In the genomic region with DNA sequence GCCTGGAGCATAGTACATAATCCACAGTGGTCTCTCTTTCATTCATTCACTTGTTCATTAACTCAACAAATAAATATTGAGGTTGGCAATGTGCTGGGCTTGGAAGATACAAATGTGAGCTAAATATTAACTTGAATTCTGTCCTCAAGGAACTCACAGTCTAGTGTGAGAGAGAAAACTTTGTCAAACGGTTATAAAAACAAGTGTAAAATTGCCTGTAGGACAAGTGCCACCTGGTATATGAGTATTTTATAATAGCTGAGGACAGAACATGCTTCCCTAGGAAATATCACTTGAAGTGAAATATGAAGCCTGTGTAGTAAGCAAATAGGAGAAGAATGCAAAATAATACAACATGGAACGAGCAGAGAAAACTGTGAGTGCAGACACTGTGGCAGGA, we compare ENCODE assay signal across 18 cellular contexts.
DNase-seq lines count a peak whose midpoint lies in the region; ATAC-seq and TF ChIP-seq lines count a peak whose summit lies in the region.
"Had no signal": no experiment of that assay in that cellular context is flagged by ENCODE, and none has a peak within 500 bp of the region (broad histone marks: within the 10 kb centered on the region; RNA-seq: fewer than 3 reads in every experiment).

No MANE protein-coding gene starts in this region.

- no peaks in the 10 kb centered on the region for H3K4me1 ChIP-seq in colonic mucosa
- H3K4me1 ChIP-seq: BLaER1, HAP-1 had no signal

- H3K4me3 Mint-ChIP-seq in nephron, result no peak overlapping the region
- H3K4me3 Mint-ChIP-seq: B cell; CD4-positive, CD25-positive, alpha-beta regulatory T cell; CD8-positive, alpha-beta T cell; HFFc6 had no signal

- H3K27me3 Mint-ChIP-seq in nephron (ENCODE audit: low read depth), result no peaks in the 10 kb centered on the region
- H3K27me3 Mint-ChIP-seq: B cell; CD4-positive, CD25-positive, alpha-beta regulatory T cell had no signal

- intact Hi-C loops in colonic mucosa (cut with DNase I) (no loop called here), left colon (cut with DNase I, micrococcal nuclease) (no loop called here)

- H3K9ac ChIP-seq in colonic mucosa (ENCODE audit: low read depth in 2 of 2, low read length in 2 of 2), result no peak overlapping the region
- H3K9ac ChIP-seq: BLaER1 had no signal

- H3K4me1 Mint-ChIP-seq in nephron, result no peaks in the 10 kb centered on the region
- H3K4me1 Mint-ChIP-seq: B cell; CD4-positive, CD25-positive, alpha-beta regulatory T cell had no signal

- H3K9me3 Mint-ChIP-seq in nephron, result peaks cover 2% of the 10 kb centered on the region

- H3K4me3 ChIP-seq in colonic mucosa, result no peak overlapping the region
- H3K4me3 ChIP-seq: BLaER1, HAP-1 had no signal

- ATAC-seq in left colon (peak; percentile 99), GM18519 (IDR thresholded peaks at IDR 0.05; ENCODE audit: low FRiP score, unreplicated experiment) (no peak)
- ATAC-seq: CD8-positive, alpha-beta T cell had no signal

- H3K36me3 ChIP-seq in colonic mucosa, result no peaks in the 10 kb centered on the region
- H3K36me3 ChIP-seq: BLaER1, HAP-1 had no signal

- TF ChIP-seq CTCF in colonic mucosa (IDR thresholded peaks at IDR 0.05) (no peak), nephron (IDR thresholded peaks at IDR 0.05; ENCODE audit: unreplicated experiment in 3 of 3) (no peak)

- H3K27ac Mint-ChIP-seq in nephron, result peak overlapping the region in 2 of 3 experiments; percentile 20 to 39
- H3K27ac Mint-ChIP-seq: B cell; CD4-positive, CD25-positive, alpha-beta regulatory T cell; CD8-positive, alpha-beta T cell; HFFc6 had no signal

- H3K27ac ChIP-seq in colonic mucosa, result peak overlapping the region; percentile 40
- H3K27ac ChIP-seq: BLaER1, C4-2B had no signal

- H3K36me3 Mint-ChIP-seq in nephron (ENCODE audit: low read depth), result no peaks in the 10 kb centered on the region
- H3K36me3 Mint-ChIP-seq: CD4-positive, CD25-positive, alpha-beta regulatory T cell; CD8-positive, alpha-beta T cell had no signal

- H3K9me3 ChIP-seq in colonic mucosa, result no peaks in the 10 kb centered on the region
- H3K9me3 ChIP-seq: BLaER1, HAP-1 had no signal

- DNase-seq in colonic mucosa, result no peak
- no peak for DNase-seq in left colon
- no peak for DNase-seq in COLO829 (ENCODE audit: low spot score)
- DNase-seq in effector CD8-positive, alpha-beta T cell (lab: John Stamatoyannopoulos, UW), result no peak
- DNase-seq: Calu3; CD4-positive, CD25-positive, alpha-beta regulatory T cell; CD8-positive, alpha-beta T cell; DMS53; DMS79 treated with DMSO at 0.1 percent for 48 hours; GF-D8; GOT3; HFFc6 had no signal

- no peaks in the 10 kb centered on the region for H3K27me3 ChIP-seq in colonic mucosa
- H3K27me3 ChIP-seq: BLaER1 had no signal
